Comparison of ENCODE assay signal across 13 cellular contexts in genomic region chr1:3451994-3452865, GRCh38. TPM values are rescaled to one million over a fixed set of nuclear protein-coding genes. Genes with fewer than 3 reads are reported as not detected.
DNase-seq lines count a peak whose midpoint lies in the region; ATAC-seq, FAIRE-seq and TF ChIP-seq lines count a peak whose summit lies in the region.
"Had no signal": no experiment of that assay in that cellular context is flagged by ENCODE, and none has a peak within 500 bp of the region (broad histone marks: within the 10 kb centered on the region; RNA-seq: fewer than 3 reads in every experiment).

No MANE protein-coding gene starts in this region.

- H3K9me3 ChIP-seq in Loucy (ENCODE audit: insufficient read depth, low read depth, low read length) (no peaks in the 10 kb centered on the region), K562 (replicated peaks; ENCODE audit: control insufficient read depth, insufficient read depth, low read depth, low read length) (no peaks in the 10 kb centered on the region), skeletal muscle tissue (ENCODE audit: control insufficient read depth in 3 of 3, low read length in 3 of 3) (peaks cover 0 to 2% (median 2%) of the 10 kb centered on the region in 3 donors), lower lobe of right lung (no peaks in the 10 kb centered on the region)
- H3K9me3 ChIP-seq: HAP-1 had no signal

- no peak for TF ChIP-seq RAD21 in K562 (CRISPR knock-in tag; conservative IDR thresholded peaks at IDR 0.05 in 1 of 2, IDR thresholded peaks at IDR 0.05 in 1 of 2)

- no peak overlapping the region for H2BK5ac ChIP-seq in mesendoderm (ENCODE audit: low read length)

- BruUV-seq in K562 (replicated peaks; lab: Mats Ljungman, UMichigan): no TSS peak

- H3K4me3 ChIP-seq in Loucy (ENCODE audit: low read length, poor library complexity, severe bottlenecking) (no peak overlapping the region), K562 (no peak overlapping the region), mesendoderm (ENCODE audit: low read length) (no peak overlapping the region), skeletal muscle tissue (ENCODE audit: low read length in 3 of 3) (no peak overlapping the region), lower lobe of right lung (no peak overlapping the region)
- H3K4me3 ChIP-seq: HAP-1, PC-9 had no signal

- no peak for ATAC-seq in K562
- ATAC-seq in activated T-cell treated with anti-CD3 and anti-CD28 coated beads, Interleukin-2, amount 50 U/mL, for 4 hours: no peak
- no peak for ATAC-seq in lower lobe of right lung

- H3K4me1 ChIP-seq in Loucy (ENCODE audit: insufficient read depth, low read length, poor library complexity, severe bottlenecking): peaks cover 14% of the 10 kb centered on the region
- H3K4me1 ChIP-seq in K562 (replicated peaks in 1 of 2; ENCODE audit: control insufficient read depth in 2 of 2, insufficient read depth in 2 of 2, low read length in 2 of 2): peaks cover 0 to 35% of the 10 kb centered on the region in 2 experiments; a peak in 3 of 5 replicates
- H3K4me1 ChIP-seq in mesendoderm (ENCODE audit: control insufficient read depth, low read depth, low read length): peaks cover 11% of the 10 kb centered on the region
- peaks cover 9 to 18% (median 17%) of the 10 kb centered on the region in 3 donors for H3K4me1 ChIP-seq in skeletal muscle tissue (ENCODE audit: control insufficient read depth in 3 of 3, insufficient read depth in 3 of 3, low read length in 3 of 3)
- H3K4me1 ChIP-seq in lower lobe of right lung: peaks cover 21% of the 10 kb centered on the region

- intact Hi-C loops in K562 (cut with micrococcal nuclease) (no loop called here), lower lobe of right lung (cut with DNase I) (no loop called here)

- in situ Hi-C loops in K562 (cut with MboI): no loop called here

- peak overlapping the region; percentile 65 for H3K56ac ChIP-seq in mesendoderm (ENCODE audit: low read length)

- no peak for FAIRE-seq in K562 (lab: Jason Lieb, UNC)
- FAIRE-seq: GM19239 had no signal

- TF ChIP-seq EP300 in K562 (IDR thresholded peaks at IDR 0.05; ENCODE audit: low read length): no peak

- H3K18ac ChIP-seq in mesendoderm (ENCODE audit: low read length): no peak overlapping the region

- no peaks in the 10 kb centered on the region for H3K9me3 Mint-ChIP-seq in glutamatergic neuron (ENCODE audit: unreplicated experiment)
- peaks cover 10% of the 10 kb centered on the region for H3K9me3 Mint-ChIP-seq in activated T-cell treated with anti-CD3 and anti-CD28 coated beads, Interleukin-2, amount 50 U/mL, for 4 hours

- TF ChIP-seq CTCF in Loucy (conservative IDR thresholded peaks at IDR 0.05; ENCODE audit: low read length) (no peak), K562 (IDR thresholded peaks at IDR 0.05 in 2 of 3, conservative IDR thresholded peaks at IDR 0.05 in 1 of 3; ENCODE audit: insufficient read depth in 2 of 3, low read depth in 1 of 3, low read length in 3 of 3) (no peak), glutamatergic neuron (IDR thresholded peaks at IDR 0.05; ENCODE audit: partially characterized antibody, unreplicated experiment) (no peak), lower lobe of right lung (IDR thresholded peaks at IDR 0.05) (no peak)

- H3K27me3 Mint-ChIP-seq in glutamatergic neuron (ENCODE audit: unreplicated experiment): peaks cover 3% of the 10 kb centered on the region
- peaks cover 13% of the 10 kb centered on the region for H3K27me3 Mint-ChIP-seq in activated T-cell treated with anti-CD3 and anti-CD28 coated beads, Interleukin-2, amount 50 U/mL, for 4 hours (ENCODE audit: low read depth)

- H3K36me3 ChIP-seq in Loucy (ENCODE audit: insufficient read depth, low read length) (no peaks in the 10 kb centered on the region), K562 (ENCODE audit: control insufficient read depth, insufficient read depth, low read length) (no peaks in the 10 kb centered on the region), mesendoderm (ENCODE audit: control insufficient read depth, insufficient read depth, low read length) (no peaks in the 10 kb centered on the region), skeletal muscle tissue (ENCODE audit: control insufficient read depth in 3 of 3, insufficient read depth in 3 of 3, low read length in 3 of 3) (no peaks in the 10 kb centered on the region), lower lobe of right lung (no peaks in the 10 kb centered on the region)
- H3K36me3 ChIP-seq: HAP-1 had no signal

- H3K27ac Mint-ChIP-seq in glutamatergic neuron (ENCODE audit: unreplicated experiment): no peak overlapping the region
- H3K27ac Mint-ChIP-seq: CD4-positive, CD25-positive, alpha-beta regulatory T cell had no signal

- H3K36me3 Mint-ChIP-seq in glutamatergic neuron (ENCODE audit: unreplicated experiment): no peaks in the 10 kb centered on the region
- no peaks in the 10 kb centered on the region for H3K36me3 Mint-ChIP-seq in activated T-cell treated with anti-CD3 and anti-CD28 coated beads, Interleukin-2, amount 50 U/mL, for 4 hours (ENCODE audit: insufficient read depth)
- H3K36me3 Mint-ChIP-seq: CD4-positive, CD25-positive, alpha-beta regulatory T cell had no signal

- no peak overlapping the region for H2BK120ac ChIP-seq in mesendoderm (ENCODE audit: low read depth, low read length)

- no peak overlapping the region for H3K4me2 ChIP-seq in Loucy (ENCODE audit: low read depth, low read length, poor library complexity, severe bottlenecking)
- no peak overlapping the region for H3K4me2 ChIP-seq in K562 (ENCODE audit: insufficient read depth, low read length)
- H3K4me2 ChIP-seq in mesendoderm (ENCODE audit: low read length): no peak overlapping the region

- H2AFZ ChIP-seq in Loucy (ENCODE audit: low read length) (peak overlapping the region; percentile 60; the same call in 1 of the 2 replicates), K562 (ENCODE audit: low read depth, low read length) (no peak overlapping the region)
- H2AFZ ChIP-seq: PC-9 had no signal

- H3K9ac ChIP-seq in Loucy (ENCODE audit: low read depth, low read length, poor library complexity, severe bottlenecking): peak overlapping the region; percentile 38
- peak overlapping the region in 1 of 2 experiments; percentile 28; a peak in 1 of 4 replicates for H3K9ac ChIP-seq in K562 (ENCODE audit: insufficient read depth in 1 of 2, low read depth in 2 of 2, low read length in 2 of 2)
- H3K9ac ChIP-seq in mesendoderm (ENCODE audit: low read length): no peak overlapping the region
- H3K9ac ChIP-seq in skeletal muscle tissue (ENCODE audit: low read depth in 1 of 3, low read length in 3 of 3): peak overlapping the region; percentile 32 to 70 (median 68)

- no peaks in the 10 kb centered on the region for H3K9me2 ChIP-seq in Loucy (replicated peaks; ENCODE audit: low read depth, low read length)

- peaks cover 4% of the 10 kb centered on the region for H3K79me1 ChIP-seq in mesendoderm (ENCODE audit: low read length)

- no peak overlapping the region for H3K4me3 Mint-ChIP-seq in glutamatergic neuron (ENCODE audit: unreplicated experiment)
- no peak overlapping the region for H3K4me3 Mint-ChIP-seq in activated T-cell treated with anti-CD3 and anti-CD28 coated beads, Interleukin-2, amount 50 U/mL, for 4 hours

- H4K8ac ChIP-seq in mesendoderm (ENCODE audit: low read depth, low read length): no peak overlapping the region

- CTCF ChIA-PET in K562 (lab: Yijun Ruan, JAX; ENCODE audit: low intra/inter-chr PET ratio): interaction anchor here (1.0 to 4.1 kb wide), 4 partner anchors 20 to 169 kb away, joined by 6 to 91 read pairs (median 14); no protein-coding TSS in a partner anchor

- no peaks in the 10 kb centered on the region for H3K9me1 ChIP-seq in K562 (ENCODE audit: control insufficient read depth, insufficient read depth, low read length)

- H3K27me3 ChIP-seq in Loucy (ENCODE audit: insufficient read depth, low read length, poor library complexity, severe bottlenecking) (no peaks in the 10 kb centered on the region), K562 (ENCODE audit: control insufficient read depth in 2 of 2, insufficient read depth in 2 of 2, low read length in 2 of 2) (peaks cover 1 to 18% of the 10 kb centered on the region in 2 experiments; a peak in 4 of 5 replicates), mesendoderm (ENCODE audit: insufficient read depth, low read length, poor library complexity) (no peaks in the 10 kb centered on the region), skeletal muscle tissue (ENCODE audit: control insufficient read depth in 3 of 3, insufficient read depth in 3 of 3, low read length in 3 of 3) (peaks cover 21 to 36% (median 23%) of the 10 kb centered on the region in 3 donors), lower lobe of right lung (ENCODE audit: low read depth) (peaks cover 23% of the 10 kb centered on the region)

- no peak overlapping the region for H4K5ac ChIP-seq in mesendoderm (ENCODE audit: low read length)

- POLR2A ChIA-PET in K562 (lab: Yijun Ruan, JAX): interaction anchor here (0.8 to 1.5 kb wide), 5 partner anchors 12 to 171 kb away, joined by 3 to 6 read pairs (median 4); no protein-coding TSS in a partner anchor

- no peak for TF ChIP-seq POLR2A in K562 (conservative IDR thresholded peaks at IDR 0.05)

- H2BK15ac ChIP-seq in mesendoderm (replicated peaks; ENCODE audit: low read depth): no peak overlapping the region

- WGBS in K562 (ENCODE audit: insufficient coverage, low coverage, missing lambda C conversion rate): 2% methylated on average over 22 of the region's 23 CpGs
- WGBS in mesendoderm (ENCODE audit: extremely low coverage, insufficient coverage, low lambda C conversion rate): no CpG with 5 or more reads among the region's 23 CpGs

- H3K79me2 ChIP-seq in Loucy (ENCODE audit: insufficient read depth, low read length): no peaks in the 10 kb centered on the region
- H3K79me2 ChIP-seq in K562 (ENCODE audit: control insufficient read depth, insufficient read depth, low read length): no peaks in the 10 kb centered on the region
- peaks cover 3% of the 10 kb centered on the region for H3K79me2 ChIP-seq in mesendoderm (ENCODE audit: control insufficient read depth, insufficient read depth, low read length)

- peaks cover 2% of the 10 kb centered on the region for H3K4me1 Mint-ChIP-seq in glutamatergic neuron (ENCODE audit: low read depth, unreplicated experiment)
- peaks cover 4% of the 10 kb centered on the region for H3K4me1 Mint-ChIP-seq in activated T-cell treated with anti-CD3 and anti-CD28 coated beads, Interleukin-2, amount 50 U/mL, for 4 hours (ENCODE audit: low read depth)

- no peak overlapping the region for H2AK5ac ChIP-seq in mesendoderm (ENCODE audit: low read length)

- H3K23ac ChIP-seq in mesendoderm (ENCODE audit: low read length): no peak overlapping the region

- no peaks in the 10 kb centered on the region for H3F3A ChIP-seq in Loucy (ENCODE audit: low read depth)

- H3K27ac ChIP-seq in K562 (ENCODE audit: extremely low read depth, low read depth, low read length) (no peak overlapping the region), mesendoderm (ENCODE audit: low read depth, low read length) (no peak overlapping the region), skeletal muscle tissue (ENCODE audit: low read depth, low read length) (no peak overlapping the region), lower lobe of right lung (no peak overlapping the region)
- H3K27ac ChIP-seq: PC-9 had no signal

- DNase-seq in K562 (ENCODE audit: extremely low read depth in 1 of 4, low spot score in 3 of 4): no peak
- no peak for DNase-seq in mesendoderm
- no peak for DNase-seq in glutamatergic neuron
- DNase-seq in GOT3 (lab: John Stamatoyannopoulos, UW): no peak
- no peak for DNase-seq in activated T-cell treated with anti-CD3 and anti-CD28 coated beads, Interleukin-2, amount 50 U/mL, for 4 hours
- DNase-seq in lower lobe of right lung: no peak
- DNase-seq: NCI-H2029 treated with DMSO at 0.1 percent for 48 hours had no signal

- no peak overlapping the region for H3K4ac ChIP-seq in mesendoderm (ENCODE audit: low read depth, low read length)

- H4K20me1 ChIP-seq in Loucy (ENCODE audit: insufficient read depth, low read length, poor library complexity, severe bottlenecking): no peaks in the 10 kb centered on the region
- H4K20me1 ChIP-seq in K562 (replicated peaks; ENCODE audit: control insufficient read depth, insufficient read depth, low read length): peaks cover 24% of the 10 kb centered on the region

RNA-seq across cellular contexts. Expression of gene ARHGEF16, which starts 2.2 kb away (rescaled TPM):
- 1.6 and 7.5 TPM in 2 replicates for total RNA-seq in K562 (2011; cell fraction: chromatin; rRNA removed; ENCODE audit: low replicate concordance)
- 3.9 and 5.7 TPM in 2 replicates for total RNA-seq in K562 (2011; cell fraction: nucleolus; rRNA removed)
- total RNA-seq in K562 (2011; cell fraction: nucleoplasm; rRNA removed): 2.1 and 3.2 TPM in 2 replicates
- total RNA-seq in K562 (2014; rRNA removed) (0.45 and 0.94 TPM in 2 replicates), K562 (2014; rRNA removed; fragmentation: Illumina TruSeq; extraction: Trizol) (0.06 and 0.15 TPM in 2 replicates), K562 (2015; rRNA removed; fragmentation: Illumina TruSeq; extraction: Trizol) (0.11 and 0.25 TPM in 2 replicates), K562 (2021) (0.98 and 1.2 TPM in 2 replicates), skeletal muscle tissue (0.52 TPM), glutamatergic neuron (ENCODE audit: unreplicated experiment) (0.34 TPM), lower lobe of right lung (10.6 TPM)
- polyA plus RNA-seq in K562 (2011; rRNA removed) (0.78 and 0.93 TPM in 2 replicates), K562 (2014; fragmentation: Illumina TruSeq; extraction: Trizol) (0.49 and 0.66 TPM in 2 replicates), K562 (2014; fragmentation: Nextera tagmentation; extraction: Ambion mirVana) (not detected), K562 (2014; rRNA removed) (0.78 and 1.2 TPM in 2 replicates)
- 0.49 and 1.9 TPM in 2 replicates for polyA plus RNA-seq in K562 (2011; cell fraction: cytosol; rRNA removed)
- 2.9 and 7.4 TPM in 2 replicates for polyA plus RNA-seq in K562 (2011; cell fraction: nucleus; rRNA removed)
- polyA plus RNA-seq in K562 (2012): 0.49 and 2.9 TPM in 2 replicates
- polyA minus RNA-seq in K562 (2011; rRNA and poly(A)+ RNA removed): 1.3 and 3.0 TPM in 2 replicates
- 0.91 and 1.5 TPM in 2 replicates for polyA minus RNA-seq in K562 (2011; cell fraction: cytosol; rRNA and poly(A)+ RNA removed)
- polyA minus RNA-seq in K562 (2011; cell fraction: nucleus; rRNA and poly(A)+ RNA removed): 2.4 and 4.6 TPM in 2 replicates
- 8.4 TPM for polyA plus RNA-seq in mesendoderm (2013, experiment 1 of 2)
- polyA plus RNA-seq in mesendoderm (2013, experiment 2 of 2): 8.1 TPM
- under 1 TPM in 2 of 3 donors, not detected in 1; 0.13 to 0.15 TPM for total RNA-seq in activated T-cell treated with anti-CD3 and anti-CD28 coated beads, Interleukin-2, amount 50 U/mL, for 4 hours
- total RNA-seq: CD4-positive, CD25-positive, alpha-beta regulatory T cell had no signal
- polyA plus RNA-seq: CD4-positive, CD25-positive, alpha-beta regulatory T cell had no signal
